In the genomic region with DNA sequence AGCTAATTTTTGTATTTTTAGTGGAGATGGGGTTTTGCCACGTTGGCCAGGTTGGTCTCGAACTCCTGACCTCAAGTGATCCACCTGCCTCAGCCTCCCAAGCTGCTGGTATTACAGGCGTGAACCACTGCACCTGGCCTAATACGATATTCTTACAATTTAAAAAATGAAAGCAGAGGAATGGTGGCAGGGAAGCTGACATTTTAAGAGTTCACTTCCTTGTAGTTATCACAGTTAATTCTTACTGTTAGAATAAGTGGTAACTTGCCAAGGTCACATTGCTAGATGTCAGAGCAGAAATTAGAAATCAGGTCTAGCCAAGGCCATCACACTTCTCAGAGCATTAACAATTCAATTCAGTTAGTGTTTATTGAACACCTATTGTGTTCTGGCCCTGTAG, we compare ENCODE assay signal across 8 cellular contexts.
A peak's percentile ranks its signal among the peaks of the same experiment; 100 is the strongest.
DNase-seq lines count a peak whose midpoint lies in the region; ATAC-seq, FAIRE-seq and TF ChIP-seq lines count a peak whose summit lies in the region.
"Not testable (repeated sequence)": the region's sequence is repeated elsewhere in the genome, so short reads cannot be mapped to it uniquely, and the experiment has no call there.

No MANE protein-coding gene starts in this region.

- not testable (repeated sequence) for H3K4me3 ChIP-seq in body of pancreas; esophagus muscularis mucosa; left ventricle myocardium inferior; rectal smooth muscle tissue (ENCODE audit: low read length); stomach; transverse colon

- FAIRE-seq in H54 (lab: Jason Lieb, UNC): peak; percentile 36

- H3K9ac ChIP-seq in rectal smooth muscle tissue (ENCODE audit: low read length): not testable (repeated sequence)

- TF ChIP-seq CTCF in 22Rv1 (IDR thresholded peaks at IDR 0.05); body of pancreas (IDR thresholded peaks at IDR 0.05); esophagus muscularis mucosa (IDR thresholded peaks at IDR 0.05); left ventricle myocardium inferior (IDR thresholded peaks at IDR 0.05; ENCODE audit: borderline replicate concordance); stomach (IDR thresholded peaks at IDR 0.05); transverse colon (IDR thresholded peaks at IDR 0.05): not testable (repeated sequence)

- WGBS in body of pancreas, 2 donors: 48 to 66% methylated on average over 4 of the region's 4 CpGs
- WGBS in esophagus muscularis mucosa: 63% methylated on average over 4 of the region's 4 CpGs
- 38 to 67% (median 56%) methylated on average over 4 of the region's 4 CpGs for WGBS in stomach, 5 donors
- 80 to 100% methylated on average over 2 to 4 of the region's 4 CpGs for WGBS in transverse colon (ENCODE audit: low coverage in 1 of 2), 2 donors

- intact Hi-C loops in body of pancreas (cut with DNase I); esophagus muscularis mucosa (cut with DNase I); left ventricle myocardium inferior (cut with micrococcal nuclease); stomach (cut with DNase I; ENCODE audit: low total_unique reads); transverse colon (cut with DNase I; ENCODE audit: low total_unique reads): not testable (repeated sequence)

- in situ Hi-C loops in transverse colon (cut with MboI; ENCODE audit: low pct_ligation_motif_present in 1 of 4, low pct_unique_long_range_greater_than_20kb in 1 of 4, low sequenced_read_pairs in 3 of 4): not testable (repeated sequence)

- not testable (repeated sequence) for DNase-seq in H54 (ENCODE audit: insufficient read length, low spot score); esophagus muscularis mucosa (ENCODE audit: extremely low spot score); left ventricle myocardium inferior; stomach; transverse colon
- DNase-seq in body of pancreas: peak in 3 of 4 donors; percentile 17 to 49 (median 29)

- H3K27me3 ChIP-seq in body of pancreas; esophagus muscularis mucosa; left ventricle myocardium inferior (ENCODE audit: low read depth); rectal smooth muscle tissue (ENCODE audit: control insufficient read depth, insufficient read depth, low read length); stomach; transverse colon: not testable (repeated sequence)

- TF ChIP-seq POLR2A in H54 (IDR thresholded peaks at IDR 0.05; ENCODE audit: low read depth, low read length); body of pancreas (IDR thresholded peaks at IDR 0.05); esophagus muscularis mucosa (IDR thresholded peaks at IDR 0.05; ENCODE audit: low read depth); stomach (IDR thresholded peaks at IDR 0.05); transverse colon (IDR thresholded peaks at IDR 0.05): not testable (repeated sequence)

- not testable (repeated sequence) for TF ChIP-seq EP300 in esophagus muscularis mucosa (IDR thresholded peaks at IDR 0.05); stomach (IDR thresholded peaks at IDR 0.05); transverse colon (IDR thresholded peaks at IDR 0.05; ENCODE audit: low read depth)

- H3K36me3 ChIP-seq in body of pancreas (replicated peaks in 1 of 2; ENCODE audit: insufficient read depth in 1 of 2, low read depth in 2 of 2); esophagus muscularis mucosa; left ventricle myocardium inferior; rectal smooth muscle tissue (ENCODE audit: control insufficient read depth, insufficient read depth, low read length); stomach; transverse colon: not testable (repeated sequence)

- H3K4me1 ChIP-seq in body of pancreas (peaks cover 28% of the 10 kb centered on the region), esophagus muscularis mucosa (peaks cover 65 to 95% (median 93%) of the 10 kb centered on the region in 4 donors), left ventricle myocardium inferior (peaks cover 96% of the 10 kb centered on the region), rectal smooth muscle tissue (ENCODE audit: control insufficient read depth, insufficient read depth, low read length) (peaks cover 32% of the 10 kb centered on the region), stomach (peaks cover 8 to 86% (median 55%) of the 10 kb centered on the region in 4 donors), transverse colon (peaks cover 14 to 80% (median 26%) of the 10 kb centered on the region in 4 donors)

- ATAC-seq in body of pancreas: peak; percentile 61

- H3K27ac ChIP-seq in 22Rv1: peak overlapping the region; percentile 19; the same call in 1 of the 2 replicates
- peak overlapping the region in 3 of 4 donors; percentile 44 to 77 (median 59) for H3K27ac ChIP-seq in body of pancreas
- peak overlapping the region; percentile 67 to 92 (median 81) for H3K27ac ChIP-seq in esophagus muscularis mucosa (replicated peaks in 1 of 4)
- H3K27ac ChIP-seq in left ventricle myocardium inferior (replicated peaks): peak overlapping the region; percentile 55
- peak overlapping the region; percentile 64 for H3K27ac ChIP-seq in rectal smooth muscle tissue (ENCODE audit: low read depth, low read length)
- peak overlapping the region; percentile 61 to 77 (median 66) for H3K27ac ChIP-seq in stomach
- H3K27ac ChIP-seq in transverse colon: peak overlapping the region; percentile 63 to 88 (median 74)

- not testable (repeated sequence) for H3K9me3 ChIP-seq in body of pancreas; esophagus muscularis mucosa; left ventricle myocardium inferior (replicated peaks); stomach; transverse colon

Comparison
In these comparisons a context has a peak if more than half of its experiments do, and no peak if none do; other contexts are left out.
1. H3K27ac ChIP-seq: peak in every context shown above with its lines; median percentile 81 in esophagus muscularis mucosa; 74 in transverse colon; 66 in stomach; 64 in rectal smooth muscle tissue; 59 in body of pancreas; 55 in left ventricle myocardium inferior; 19 in 22Rv1.